1 cellular context compared by ENCODE assay signal in genomic region chr16:67959520-67959919, GRCh38.
TF ChIP-seq lines count a peak whose summit lies in the region.

No MANE protein-coding gene starts in this region.

TF ChIP-seq in HepG2, 621 proteins besides CTCF, POLR2A, EP300 and RAD21:
- 0 out of 2 replicates have a peak, but pooled peaks have one; percentile 4 for TF ChIP-seq PLSCR1 (CRISPR knock-in tag; IDR thresholded peaks at IDR 0.05; ENCODE audit: borderline replicate concordance)
- no peak for TF ChIP-seq HINFP (CRISPR knock-in tag; IDR thresholded peaks at IDR 0.05; ENCODE audit: low read depth)
- TF ChIP-seq TEAD3 (CRISPR knock-in tag; optimal IDR thresholded peaks at IDR 0.05; ENCODE audit: borderline replicate concordance) = no peak
- TF ChIP-seq POGK (CRISPR knock-in tag; conservative IDR thresholded peaks at IDR 0.05) = no peak
- TF ChIP-seq, protein P1, sequence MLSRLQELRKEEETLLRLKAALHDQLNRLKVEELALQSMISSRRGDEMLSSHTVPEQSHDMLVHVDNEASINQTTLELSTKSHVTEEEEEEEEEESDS (CRISPR knock-in tag; IDR thresholded peaks at IDR 0.05; ENCODE audit: borderline replicate concordance) = no peak
- peak; percentile 36; the same call in 1 of the 2 replicates for TF ChIP-seq RBFOX2 (IDR thresholded peaks at IDR 0.05; ENCODE audit: low read depth, low read length)
- TF ChIP-seq ZFP36L1 (CRISPR knock-in tag; IDR thresholded peaks at IDR 0.05) = no peak
- TF ChIP-seq ZNF879 (CRISPR knock-in tag; IDR thresholded peaks at IDR 0.05) = no peak
- TF ChIP-seq SKI (IDR thresholded peaks at IDR 0.05; ENCODE audit: partially characterized antibody) = no peak
- no peak for TF ChIP-seq NFRKB (IDR thresholded peaks at IDR 0.05)
- TF ChIP-seq NR1H2 (CRISPR knock-in tag; IDR thresholded peaks at IDR 0.05; ENCODE audit: borderline replicate concordance, low read depth) = no peak
- TF ChIP-seq ZNF615 (CRISPR knock-in tag; IDR thresholded peaks at IDR 0.05; ENCODE audit: borderline replicate concordance) = no peak
- no peak for TF ChIP-seq JDP2 (CRISPR knock-in tag; IDR thresholded peaks at IDR 0.05; ENCODE audit: borderline replicate concordance)
- no peak for TF ChIP-seq E2F2 (CRISPR knock-in tag; IDR thresholded peaks at IDR 0.05; ENCODE audit: borderline replicate concordance)
- no peak for TF ChIP-seq POLR2AphosphoS2 (IDR thresholded peaks at IDR 0.05; ENCODE audit: low read depth, low read length)
- no peak for TF ChIP-seq MIER3 (CRISPR knock-in tag; IDR thresholded peaks at IDR 0.05; ENCODE audit: borderline replicate concordance)
- no peak for TF ChIP-seq RBM39 (IDR thresholded peaks at IDR 0.05; ENCODE audit: low read depth, low read length, poor library complexity, severe bottlenecking)
- no peak for TF ChIP-seq ASH2L (IDR thresholded peaks at IDR 0.05; ENCODE audit: insufficient read length, low read depth, low read length)
- peak; percentile 6 for TF ChIP-seq AGO2 (optimal IDR thresholded peaks at IDR 0.05; ENCODE audit: low read depth, low read length)
- TF ChIP-seq, protein P2, sequence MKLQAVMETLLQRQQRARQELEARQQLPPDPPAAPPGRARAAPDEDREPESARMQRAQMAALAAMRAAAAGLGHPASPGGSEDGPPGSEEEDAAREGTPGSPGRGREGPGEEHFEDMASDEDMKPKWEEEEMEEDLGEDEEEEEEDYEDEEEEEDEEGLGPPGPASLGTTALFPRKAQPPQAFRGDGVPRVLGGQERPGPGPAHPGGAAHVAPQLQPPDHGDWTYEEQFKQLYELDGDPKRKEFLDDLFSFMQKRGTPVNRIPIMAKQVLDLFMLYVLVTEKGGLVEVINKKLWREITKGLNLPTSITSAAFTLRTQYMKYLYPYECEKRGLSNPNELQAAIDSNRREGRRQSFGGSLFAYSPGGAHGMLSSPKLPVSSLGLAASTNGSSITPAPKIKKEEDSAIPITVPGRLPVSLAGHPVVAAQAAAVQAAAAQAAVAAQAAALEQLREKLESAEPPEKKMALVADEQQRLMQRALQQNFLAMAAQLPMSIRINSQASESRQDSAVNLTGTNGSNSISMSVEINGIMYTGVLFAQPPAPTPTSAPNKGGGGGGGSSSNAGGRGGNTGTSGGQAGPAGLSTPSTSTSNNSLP (IDR thresholded peaks at IDR 0.05; ENCODE audit: low read depth, low read length) = no peak
- no peak for TF ChIP-seq HES4 (CRISPR knock-in tag; IDR thresholded peaks at IDR 0.05; ENCODE audit: borderline replicate concordance)
- no peak for TF ChIP-seq ZFYVE20 (CRISPR knock-in tag; IDR thresholded peaks at IDR 0.05; ENCODE audit: borderline replicate concordance, low read depth)
- TF ChIP-seq, protein P3, sequence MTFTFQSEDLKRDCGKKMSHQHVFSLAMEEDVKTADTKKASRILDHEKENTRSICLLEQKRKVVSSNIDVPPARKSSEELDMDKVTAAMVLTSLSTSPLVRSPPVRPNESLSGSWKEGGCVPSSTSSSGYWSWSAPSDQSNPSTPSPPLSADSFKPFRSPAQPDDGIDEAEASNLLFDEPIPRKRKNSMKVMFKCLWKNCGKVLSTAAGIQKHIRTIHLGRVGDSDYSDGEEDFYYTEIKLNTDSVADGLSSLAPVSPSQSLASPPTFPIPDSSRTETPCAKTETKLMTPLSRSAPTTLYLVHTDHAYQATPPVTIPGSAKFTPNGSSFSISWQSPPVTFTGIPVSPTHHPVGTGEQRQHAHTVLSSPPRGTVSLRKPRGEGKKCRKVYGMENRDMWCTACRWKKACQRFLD (CRISPR knock-in tag; IDR thresholded peaks at IDR 0.05; ENCODE audit: borderline replicate concordance) = no peak
